In the genomic region with DNA sequence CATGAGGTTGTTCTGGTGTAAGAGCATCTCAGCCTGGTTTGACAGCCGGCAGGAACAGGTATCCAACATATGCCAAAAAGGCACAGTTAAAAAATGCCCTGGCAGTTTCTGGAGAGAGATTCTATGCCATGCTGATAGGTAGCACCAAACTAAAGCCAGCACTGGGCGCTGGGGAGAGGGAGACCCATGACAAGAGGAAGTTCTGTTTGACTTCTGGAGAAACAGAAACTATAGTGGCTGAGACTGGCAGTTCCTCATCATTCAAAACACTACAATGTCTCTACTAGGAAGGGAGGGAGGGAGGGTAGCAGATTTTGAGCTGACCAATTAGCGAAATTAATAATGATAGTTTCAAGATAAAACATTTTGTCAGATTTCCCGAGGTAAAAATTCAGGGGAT, we compare ENCODE assay signal across 10 cellular contexts.
DNase-seq lines count a peak whose midpoint lies in the region; ATAC-seq and FAIRE-seq lines count a peak whose summit lies in the region.
"Had no signal": no experiment of that assay in that cellular context is flagged by ENCODE, and none has a peak within 500 bp of the region (broad histone marks: within the 10 kb centered on the region; RNA-seq: fewer than 3 reads in every experiment).

No MANE protein-coding gene starts in this region.

- FAIRE-seq in HTR-8/SVneo (lab: Jason Lieb, UNC), result no peak

- DNase-seq in left lobe of liver (ENCODE audit: low spot score), result no peak
- no peak for DNase-seq in SHP77 (lab: John Stamatoyannopoulos, UW)
- DNase-seq in HTR-8/SVneo (ENCODE audit: insufficient read length, low spot score), result no peak
- DNase-seq in DMS114 treated with DMSO at 0.1 percent for 48 hours (lab: John Stamatoyannopoulos, UW; ENCODE audit: unreplicated experiment), result no peak
- DNase-seq: activated naive CD4-positive, alpha-beta T cell; KG1; left lung had no signal

- ATAC-seq in GM18907 (IDR thresholded peaks at IDR 0.05; ENCODE audit: unreplicated experiment) (peak; percentile 99), GM21619 (IDR thresholded peaks at IDR 0.05; ENCODE audit: unreplicated experiment) (peak; percentile 99), HG03439 (IDR thresholded peaks at IDR 0.05; ENCODE audit: unreplicated experiment) (peak; percentile 91), left lobe of liver (peak; percentile 33)
- ATAC-seq: left lung had no signal

Comparison
In these comparisons a context has a peak if more than half of its experiments do, and no peak if none do; other contexts are left out.
1. ATAC-seq: peak in every context shown above with its lines; median percentile 99 in GM18907; 99 in GM21619; 91 in HG03439; 33 in left lobe of liver.